ENCODE assay signal across 1 cellular context in genomic region chr6:11179088-11179977, GRCh38.
A peak's percentile ranks its signal among the peaks of the same experiment; 100 is the strongest.
TF ChIP-seq lines count a peak whose summit lies in the region.

No MANE protein-coding gene starts in this region.

TF ChIP-seq in GM23338, 12 proteins besides CTCF, POLR2A, EP300 and RAD21:
- peak; percentile 13; the same call in 1 of the 2 replicates for TF ChIP-seq ZNF462 (CRISPR knock-in tag; IDR thresholded peaks at IDR 0.05)
- peak; percentile 66; the same call in 1 of the 2 replicates for TF ChIP-seq NANOG (IDR thresholded peaks at IDR 0.05; ENCODE audit: borderline replicate concordance)
- TF ChIP-seq STAT1 (IDR thresholded peaks at IDR 0.05; ENCODE audit: unreplicated experiment), result no peak
